Comparison of ENCODE assay signal across 16 cellular contexts in the genomic region with DNA sequence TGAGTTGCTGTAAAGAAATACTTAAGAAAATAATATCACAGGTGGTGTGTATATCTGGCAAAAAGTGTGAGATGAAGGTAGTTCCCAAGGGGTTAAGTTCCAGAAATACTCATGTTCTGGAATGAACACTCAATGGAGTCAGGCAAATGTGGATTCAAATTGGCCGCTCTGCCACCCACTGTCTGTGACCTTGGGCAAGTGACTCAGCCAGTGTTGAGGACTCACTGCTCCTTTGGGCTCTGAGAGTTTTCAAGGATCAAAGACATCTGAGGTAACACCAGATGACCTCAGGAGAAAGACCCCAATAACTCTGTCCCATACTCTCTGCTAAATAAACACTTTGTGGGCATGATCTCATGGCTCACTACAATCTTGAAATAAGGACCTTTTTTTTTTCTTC. TPM values are rescaled to one million over a fixed set of nuclear protein-coding genes. Genes with fewer than 3 reads are reported as not detected.
"Had no signal": no experiment of that assay in that cellular context is flagged by ENCODE, and none has a peak within 500 bp of the region (broad histone marks: within the 10 kb centered on the region; RNA-seq: fewer than 3 reads in every experiment).

No MANE protein-coding gene starts in this region.

- H3K27ac Mint-ChIP-seq: activated naive CD4-positive, alpha-beta T cell treated with anti-CD3 and anti-CD28 coated beads for 36 hours; activated T-helper 17 cell treated with anti-CD3 and anti-CD28 coated beads, Interleukin-2, amount 50 U/mL, for 72 hours had no signal

- H3K4me1 Mint-ChIP-seq: activated T-helper 17 cell treated with anti-CD3 and anti-CD28 coated beads, Interleukin-2, amount 50 U/mL, for 72 hours; central memory CD8-positive, alpha-beta T cell had no signal

- H3K27ac ChIP-seq: body of pancreas, epithelial cell of prostate, hepatocyte, parathyroid adenoma, skin epidermis, stomach, thoracic aorta had no signal

- ATAC-seq: activated T-helper 17 cell treated with anti-CD3 and anti-CD28 coated beads, Interleukin-2, amount 50 U/mL, for 72 hours; body of pancreas had no signal

- H3K4me1 ChIP-seq: body of pancreas, parathyroid adenoma, stomach had no signal

- H3K27me3 ChIP-seq: body of pancreas, hepatocyte, stomach had no signal

- DNase-seq: activated CD4-positive, alpha-beta T cell treated with anti-CD3 and anti-CD28 coated beads for 48 hours; activated CD8-positive, alpha-beta memory T cell treated with anti-CD3 and anti-CD28 coated beads for 24 hours; activated naive CD4-positive, alpha-beta T cell treated with anti-CD3 and anti-CD28 coated beads for 36 hours; activated T-cell treated with anti-CD3 and anti-CD28 coated beads for 4 hours; body of pancreas; cortex of kidney; effector CD8-positive, alpha-beta T cell; stomach had no signal

- H3K36me3 ChIP-seq: stomach, thoracic aorta had no signal

- H3K4me2 ChIP-seq: hepatocyte had no signal

- H3K9me3 Mint-ChIP-seq: activated naive CD4-positive, alpha-beta T cell treated with anti-CD3 and anti-CD28 coated beads for 36 hours; central memory CD8-positive, alpha-beta T cell had no signal

- H3K4me3 ChIP-seq: body of pancreas, hepatocyte, skin epidermis, stomach, thoracic aorta had no signal

- H3K9me3 ChIP-seq: body of pancreas, stomach, thoracic aorta had no signal

- H2AFZ ChIP-seq: hepatocyte, parathyroid adenoma had no signal

- H3K79me2 ChIP-seq: hepatocyte, parathyroid adenoma had no signal

- H3K4me3 Mint-ChIP-seq: activated naive CD4-positive, alpha-beta T cell treated with anti-CD3 and anti-CD28 coated beads for 36 hours; activated T-helper 17 cell treated with anti-CD3 and anti-CD28 coated beads, Interleukin-2, amount 50 U/mL, for 72 hours; central memory CD8-positive, alpha-beta T cell had no signal

RNA-seq across cellular contexts. Expression of gene EYA2, which starts 59.2 kb away (rescaled TPM):
- total RNA-seq: activated naive CD4-positive, alpha-beta T cell treated with anti-CD3 and anti-CD28 coated beads for 36 hours; renal cortical epithelial cell had no signal
